1 cellular context compared by ENCODE assay signal in the genomic region with DNA sequence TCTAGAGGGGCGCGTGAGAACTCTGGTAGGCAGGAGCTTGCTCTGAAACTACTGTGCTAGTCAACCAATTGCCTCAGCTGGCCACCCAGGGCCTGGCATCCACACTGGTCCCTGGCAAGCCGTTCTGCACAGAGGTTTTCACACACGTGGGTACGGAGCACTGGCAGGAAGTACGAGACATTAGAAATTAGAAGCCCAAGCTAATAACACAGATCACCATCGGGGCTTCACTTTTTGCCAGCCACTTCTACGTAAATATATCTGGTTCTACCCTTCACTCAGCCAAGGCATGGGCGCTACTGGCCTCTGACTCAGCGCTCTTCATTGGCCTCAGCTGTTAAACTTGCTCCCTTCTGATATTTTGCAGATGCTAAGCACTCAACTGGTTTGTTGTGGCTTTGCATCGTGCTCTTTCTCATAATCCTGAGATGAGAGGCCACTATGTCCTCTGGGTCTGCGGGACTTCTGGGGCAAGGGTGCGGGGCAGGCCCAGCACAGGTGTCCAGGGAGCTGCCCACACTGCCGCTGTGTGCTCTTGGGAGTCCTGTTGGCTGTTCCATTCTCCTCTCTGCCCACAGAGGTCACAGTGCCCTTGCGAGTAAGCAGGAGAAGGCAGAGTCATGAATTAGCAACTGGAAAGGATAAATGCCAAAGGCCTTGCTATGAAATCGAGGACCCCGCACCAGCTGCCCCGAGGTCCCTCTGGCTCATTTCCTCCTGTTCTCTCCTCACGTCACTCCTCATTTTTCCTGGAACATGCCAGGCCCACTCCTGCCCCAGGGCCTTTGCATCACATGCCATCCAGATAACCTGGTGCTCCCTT.
A peak's percentile ranks its signal among the peaks of the same experiment; 100 is the strongest.
TF ChIP-seq lines count a peak whose summit lies in the region.

No MANE protein-coding gene starts in this region.

TF ChIP-seq in endothelial cell of umbilical vein, 7 proteins besides CTCF, POLR2A, EP300 and RAD21:
- peak; percentile 19 for TF ChIP-seq GATA2 (IDR thresholded peaks at IDR 0.05; ENCODE audit: insufficient read depth, insufficient read length, low read depth, low read length)
- peak; percentile 39 for TF ChIP-seq FOS (IDR thresholded peaks at IDR 0.05; ENCODE audit: borderline replicate concordance, insufficient read depth, low read length)
- TF ChIP-seq POLR2AphosphoS5 (IDR thresholded peaks at IDR 0.05; ENCODE audit: insufficient read depth, low read depth, low read length) = peak; percentile 34
- no peak for TF ChIP-seq MYC (IDR thresholded peaks at IDR 0.05; ENCODE audit: low read depth, low read length)
- TF ChIP-seq EZH2 (IDR thresholded peaks at IDR 0.05; ENCODE audit: borderline replicate concordance, low read depth, low read length, severe bottlenecking) = no peak
- no peak for TF ChIP-seq JUN (IDR thresholded peaks at IDR 0.05; ENCODE audit: borderline replicate concordance, insufficient read depth, insufficient read length, low read depth)
- TF ChIP-seq, protein P1, sequence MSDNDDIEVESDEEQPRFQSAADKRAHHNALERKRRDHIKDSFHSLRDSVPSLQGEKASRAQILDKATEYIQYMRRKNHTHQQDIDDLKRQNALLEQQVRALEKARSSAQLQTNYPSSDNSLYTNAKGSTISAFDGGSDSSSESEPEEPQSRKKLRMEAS (IDR thresholded peaks at IDR 0.05; ENCODE audit: insufficient read depth, insufficient read length) = no peak
